In the genomic region with DNA sequence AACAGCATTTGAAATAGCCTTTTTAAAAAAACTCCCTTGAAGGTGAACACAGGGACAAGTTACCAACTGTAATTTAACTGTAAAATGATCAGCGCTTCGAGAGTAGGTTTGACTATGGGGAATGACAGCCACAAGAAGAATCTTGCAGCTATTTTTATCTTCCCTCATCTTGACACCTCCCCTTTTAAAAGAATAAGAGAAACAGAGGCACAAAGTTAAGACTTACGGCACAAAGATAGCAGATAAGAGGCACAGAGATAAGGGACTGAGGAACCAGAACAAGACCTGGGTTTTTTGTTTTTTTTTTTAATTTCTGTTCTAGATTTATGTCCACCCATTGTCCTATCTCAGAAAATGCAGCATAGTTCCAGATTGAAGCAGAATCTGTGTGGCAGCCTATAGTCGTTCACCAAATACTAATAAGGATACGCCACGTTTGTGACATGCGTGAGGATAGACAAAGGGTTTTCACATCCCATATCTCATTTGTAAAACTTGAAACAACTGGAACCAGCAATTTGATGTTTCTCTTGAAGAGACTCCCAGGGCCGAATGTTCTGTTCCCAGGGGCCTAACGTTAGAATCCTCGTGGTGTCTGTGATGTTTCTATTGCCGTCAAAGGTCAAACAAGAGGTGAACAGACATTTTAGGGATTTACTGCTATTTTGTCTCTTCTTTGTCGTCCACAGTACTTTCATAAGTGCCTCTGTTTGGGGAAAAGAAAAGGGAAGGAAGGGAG, we compare ENCODE assay signal across 13 cellular contexts.
DNase-seq lines count a peak whose midpoint lies in the region; ATAC-seq and TF ChIP-seq lines count a peak whose summit lies in the region.
"Had no signal": no experiment of that assay in that cellular context is flagged by ENCODE, and none has a peak within 500 bp of the region (broad histone marks: within the 10 kb centered on the region; RNA-seq: fewer than 3 reads in every experiment).

No MANE protein-coding gene starts in this region.

- H3K36me3 Mint-ChIP-seq in activated CD8-positive, alpha-beta T cell treated with anti-CD3 and anti-CD28 coated beads for 36 hours (ENCODE audit: low read depth) = peaks cover 11% of the 10 kb centered on the region
- H3K36me3 Mint-ChIP-seq in neural progenitor cell = no peaks in the 10 kb centered on the region

- no peak overlapping the region for H2BK120ac ChIP-seq in mesenchymal stem cell (ENCODE audit: low read depth, low read length)

- no peaks in the 10 kb centered on the region for H3F3A ChIP-seq in neural progenitor cell (ENCODE audit: low read depth)

- CTCF ChIA-PET in activated CD8-positive, alpha-beta T cell treated with anti-CD3 and anti-CD28 coated beads for 36 hours (lab: Charles Lee) = interaction anchor here (0.8 to 1.1 kb wide), 2 partner anchors 15 to 23 kb away, joined by 3 to 4 read pairs; no protein-coding TSS in a partner anchor

- no peak overlapping the region for H2BK15ac ChIP-seq in mesenchymal stem cell (ENCODE audit: low read depth, poor library complexity, severe bottlenecking)

- H3K4me1 ChIP-seq in heart right ventricle (peaks cover 0 to 47% (median 0%) of the 10 kb centered on the region in 9 donors), mesenchymal stem cell (ENCODE audit: control insufficient read depth, insufficient read depth, low read depth, low read length) (peaks cover 12% of the 10 kb centered on the region), subcutaneous abdominal adipose tissue (ENCODE audit: control insufficient read depth in 5 of 5, insufficient read depth in 5 of 5, low read length in 5 of 5) (peaks cover 2 to 13% (median 9%) of the 10 kb centered on the region in 5 donors), neural progenitor cell (peaks cover 12% of the 10 kb centered on the region), esophagus squamous epithelium (peaks cover 0 to 19% (median 6%) of the 10 kb centered on the region in 3 donors)

- H3K4me3 ChIP-seq in heart right ventricle = no peak overlapping the region
- H3K4me3 ChIP-seq in mesenchymal stem cell (ENCODE audit: insufficient read depth in 1 of 2, low read depth in 1 of 2, low read length in 2 of 2) = no peak overlapping the region
- no peak overlapping the region for H3K4me3 ChIP-seq in subcutaneous abdominal adipose tissue (ENCODE audit: low read depth in 1 of 5, low read length in 5 of 5)
- H3K4me3 ChIP-seq in neural progenitor cell = no peak overlapping the region
- H3K4me3 ChIP-seq in esophagus squamous epithelium = no peak overlapping the region
- H3K4me3 ChIP-seq: body of pancreas had no signal

- peaks cover 56% of the 10 kb centered on the region for H3K4me1 Mint-ChIP-seq in activated CD8-positive, alpha-beta T cell treated with anti-CD3 and anti-CD28 coated beads for 36 hours (ENCODE audit: low read depth)
- H3K4me1 Mint-ChIP-seq in neural progenitor cell = peaks cover 15% of the 10 kb centered on the region

- H4K20me1 ChIP-seq in neural progenitor cell (ENCODE audit: low read depth) = no peaks in the 10 kb centered on the region

- WGBS in heart right ventricle, 2 donors = 76 to 77% methylated on average over 12 of the region's 12 CpGs
- WGBS in mesenchymal stem cell = 46% methylated on average over 12 of the region's 12 CpGs
- 73 to 81% methylated on average over 12 of the region's 12 CpGs for WGBS in esophagus squamous epithelium, 2 donors

- H2AK5ac ChIP-seq in mesenchymal stem cell (ENCODE audit: low read length, severe bottlenecking) = no peak overlapping the region

- no peak overlapping the region for H3K9ac ChIP-seq in mesenchymal stem cell (ENCODE audit: low read length)
- peak overlapping the region in 1 of 5 donors; percentile 37 for H3K9ac ChIP-seq in subcutaneous abdominal adipose tissue (ENCODE audit: low read length in 5 of 5)
- no peak overlapping the region for H3K9ac ChIP-seq in neural progenitor cell

- DNase-seq in heart right ventricle (no peak), Right ventricle myocardium superior (no peak), mesenchymal stem cell (peak; percentile 54), islet precursor cell (no peak), neural progenitor cell (ENCODE audit: low spot score) (no peak), esophagus squamous epithelium (lab: John Stamatoyannopoulos, UW) (no peak)
- DNase-seq in activated CD8-positive, alpha-beta T cell treated with anti-CD3 and anti-CD28 coated beads for 36 hours = no peak
- DNase-seq: activated CD4-positive, CD25-positive, alpha-beta regulatory T cell treated with anti-CD3 and anti-CD28 coated beads, Interleukin-2, amount 50 U/mL, for 72 hours; body of pancreas; dermis blood vessel endothelial cell; NCI-H1105; substantia nigra had no signal

- H3K27ac ChIP-seq in heart right ventricle (peak overlapping the region in 6 of 10 donors; percentile 10 to 77 (median 44)), mesenchymal stem cell (ENCODE audit: low read length, poor library complexity, severe bottlenecking) (no peak overlapping the region), subcutaneous abdominal adipose tissue (ENCODE audit: low read depth, low read length) (peak overlapping the region; percentile 53), neural progenitor cell (no peak overlapping the region), esophagus squamous epithelium (peak overlapping the region in 1 of 4 donors; percentile 45)
- H3K27ac ChIP-seq: body of pancreas had no signal

- no peak overlapping the region for H3K4me3 Mint-ChIP-seq in activated CD8-positive, alpha-beta T cell treated with anti-CD3 and anti-CD28 coated beads for 36 hours
- no peak overlapping the region for H3K4me3 Mint-ChIP-seq in neural progenitor cell

- no peak overlapping the region for H3K23ac ChIP-seq in mesenchymal stem cell (ENCODE audit: low read length in 2 of 2)

- no peaks in the 10 kb centered on the region for H3K79me2 ChIP-seq in neural progenitor cell (ENCODE audit: low read depth)

- H4K8ac ChIP-seq in mesenchymal stem cell (ENCODE audit: low read length) = no peak overlapping the region

- H3K9me3 ChIP-seq in heart right ventricle (no peaks in the 10 kb centered on the region), mesenchymal stem cell (ENCODE audit: control insufficient read depth, low read length) (no peaks in the 10 kb centered on the region), subcutaneous abdominal adipose tissue (ENCODE audit: control insufficient read depth in 5 of 5, low read length in 5 of 5) (no peaks in the 10 kb centered on the region), neural progenitor cell (ENCODE audit: low read depth) (no peaks in the 10 kb centered on the region), esophagus squamous epithelium (no peaks in the 10 kb centered on the region)
- H3K9me3 ChIP-seq: body of pancreas had no signal

- no peak overlapping the region for H2AFZ ChIP-seq in mesenchymal stem cell (ENCODE audit: low read depth, low read length)
- no peak overlapping the region for H2AFZ ChIP-seq in neural progenitor cell (replicated peaks)

- TF ChIP-seq CTCF in heart right ventricle (IDR thresholded peaks at IDR 0.05) (no peak), neural progenitor cell (IDR thresholded peaks at IDR 0.05) (no peak), esophagus squamous epithelium (IDR thresholded peaks at IDR 0.05) (no peak)
- TF ChIP-seq CTCF in activated CD8-positive, alpha-beta T cell treated with anti-CD3 and anti-CD28 coated beads for 36 hours (IDR thresholded peaks at IDR 0.05) = no peak

- POLR2A ChIA-PET in activated CD8-positive, alpha-beta T cell treated with anti-CD3 and anti-CD28 coated beads for 36 hours (lab: Charles Lee) = interaction anchor here (0.7 kb wide), 1 partner anchor 12 kb away, joined by 3 read pairs; no protein-coding TSS in a partner anchor

- H3K27me3 ChIP-seq in heart right ventricle (no peaks in the 10 kb centered on the region), mesenchymal stem cell (ENCODE audit: control insufficient read depth in 1 of 2, insufficient read depth in 1 of 2, low read length in 2 of 2) (no peaks in the 10 kb centered on the region), subcutaneous abdominal adipose tissue (ENCODE audit: control insufficient read depth in 5 of 5, insufficient read depth in 4 of 5, low read length in 5 of 5) (no peaks in the 10 kb centered on the region), neural progenitor cell (no peaks in the 10 kb centered on the region), esophagus squamous epithelium (no peaks in the 10 kb centered on the region)
- H3K27me3 ChIP-seq: body of pancreas had no signal

- H3K27ac Mint-ChIP-seq in activated CD8-positive, alpha-beta T cell treated with anti-CD3 and anti-CD28 coated beads for 36 hours = peak overlapping the region; percentile 88
- H3K27ac Mint-ChIP-seq in neural progenitor cell = no peak overlapping the region

- H3K18ac ChIP-seq in mesenchymal stem cell (ENCODE audit: low read depth in 1 of 2, low read length in 2 of 2) = peak overlapping the region in 1 of 2 experiments; percentile 29

- no peak overlapping the region for H2BK5ac ChIP-seq in mesenchymal stem cell (ENCODE audit: low read depth, low read length, poor library complexity, severe bottlenecking)

- no peak overlapping the region for H3K14ac ChIP-seq in mesenchymal stem cell (ENCODE audit: low read length in 2 of 2)

- TF ChIP-seq POLR2A in esophagus squamous epithelium (IDR thresholded peaks at IDR 0.05) = no peak

- no peaks in the 10 kb centered on the region for H3K27me3 Mint-ChIP-seq in activated CD8-positive, alpha-beta T cell treated with anti-CD3 and anti-CD28 coated beads for 36 hours
- peaks cover 2% of the 10 kb centered on the region for H3K27me3 Mint-ChIP-seq in neural progenitor cell (ENCODE audit: insufficient read depth, low read depth)

- ATAC-seq in heart right ventricle (peak in 1 of 8 donors; percentile 12), Right ventricle myocardium superior (ENCODE audit: poor library complexity) (no peak)
- ATAC-seq in activated CD8-positive, alpha-beta T cell treated with anti-CD3 and anti-CD28 coated beads for 36 hours = no peak
- ATAC-seq: body of pancreas had no signal

- peak overlapping the region; percentile 6 to 64 for H2BK12ac ChIP-seq in mesenchymal stem cell (ENCODE audit: low read length in 2 of 2)

- H3K79me1 ChIP-seq in mesenchymal stem cell (replicated peaks; ENCODE audit: low read length, poor library complexity, severe bottlenecking) = no peaks in the 10 kb centered on the region

- H3K9me3 Mint-ChIP-seq in activated CD8-positive, alpha-beta T cell treated with anti-CD3 and anti-CD28 coated beads for 36 hours = peaks cover 14% of the 10 kb centered on the region
- no peaks in the 10 kb centered on the region for H3K9me3 Mint-ChIP-seq in neural progenitor cell

- no peak overlapping the region for H4K91ac ChIP-seq in mesenchymal stem cell (ENCODE audit: low read length)

- H3K4me2 ChIP-seq in mesenchymal stem cell (ENCODE audit: low read length, poor library complexity, severe bottlenecking) (no peak overlapping the region), neural progenitor cell (no peak overlapping the region)

- H3K36me3 ChIP-seq in heart right ventricle (no peaks in the 10 kb centered on the region), mesenchymal stem cell (ENCODE audit: control insufficient read depth in 1 of 2, insufficient read depth in 2 of 2, low read depth in 1 of 2, low read length in 2 of 2) (no peaks in the 10 kb centered on the region), subcutaneous abdominal adipose tissue (ENCODE audit: control insufficient read depth in 5 of 5, insufficient read depth in 5 of 5, low read length in 5 of 5) (no peaks in the 10 kb centered on the region), neural progenitor cell (no peaks in the 10 kb centered on the region), esophagus squamous epithelium (no peaks in the 10 kb centered on the region)

- intact Hi-C loops in heart right ventricle (cut with DNase I) (no loop called here), Right ventricle myocardium superior (cut with DNase I) (no loop called here), esophagus squamous epithelium (cut with DNase I) (no loop called here)
- intact Hi-C loops in activated CD8-positive, alpha-beta T cell treated with anti-CD3 and anti-CD28 coated beads for 36 hours (cut with micrococcal nuclease) = loop anchor here (5.0 kb wide), 1 partner anchor 87 kb away; no protein-coding TSS in a partner anchor

- no peak overlapping the region for H3K4ac ChIP-seq in mesenchymal stem cell (ENCODE audit: low read depth in 1 of 2, low read length in 2 of 2)

Comparison
In these comparisons a context has a peak if more than half of its experiments do, and no peak if none do; other contexts are left out.
1. H3K27ac ChIP-seq: peak in heart right ventricle (6 of 10) and subcutaneous abdominal adipose tissue (single experiment); none in mesenchymal stem cell (single experiment) and neural progenitor cell (single experiment).